In the genomic region with DNA sequence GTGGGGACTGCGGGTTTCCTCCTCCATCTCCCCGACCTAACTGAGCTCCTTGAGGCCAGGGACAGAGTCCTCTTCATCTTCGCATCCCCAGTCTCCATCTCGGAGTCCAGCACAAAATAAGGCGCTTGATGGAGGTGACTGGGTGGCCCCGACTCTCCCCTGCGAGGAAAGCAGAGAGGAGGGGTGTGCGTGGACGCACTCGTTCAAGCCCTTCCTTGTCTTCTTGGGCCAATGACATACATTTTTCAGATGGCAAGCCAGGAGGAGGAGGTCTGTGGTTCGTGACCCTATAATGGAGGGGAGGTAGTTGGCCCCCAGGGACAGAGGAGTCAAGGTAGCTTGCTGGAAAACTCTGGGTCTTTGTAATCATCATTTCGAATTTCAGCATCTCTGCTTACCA, we compare ENCODE assay signal across 2 cellular contexts.
TF ChIP-seq lines count a peak whose summit lies in the region.

No MANE protein-coding gene starts in this region.

TF ChIP-seq in SK-N-SH, 30 proteins besides CTCF, POLR2A, EP300 and RAD21 (continued from another document):
- TF ChIP-seq, protein P1, sequence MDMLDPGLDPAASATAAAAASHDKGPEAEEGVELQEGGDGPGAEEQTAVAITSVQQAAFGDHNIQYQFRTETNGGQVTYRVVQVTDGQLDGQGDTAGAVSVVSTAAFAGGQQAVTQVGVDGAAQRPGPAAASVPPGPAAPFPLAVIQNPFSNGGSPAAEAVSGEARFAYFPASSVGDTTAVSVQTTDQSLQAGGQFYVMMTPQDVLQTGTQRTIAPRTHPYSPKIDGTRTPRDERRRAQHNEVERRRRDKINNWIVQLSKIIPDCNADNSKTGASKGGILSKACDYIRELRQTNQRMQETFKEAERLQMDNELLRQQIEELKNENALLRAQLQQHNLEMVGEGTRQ (IDR thresholded peaks at IDR 0.05; ENCODE audit: borderline replicate concordance, low read depth, low read length) = no peak
- TF ChIP-seq FOSL2 (IDR thresholded peaks at IDR 0.05; ENCODE audit: borderline replicate concordance, low read depth) (no peak), SIN3A (IDR thresholded peaks at IDR 0.05; ENCODE audit: borderline replicate concordance, low read depth, low read length) (no peak), POLR2AphosphoS5 (IDR thresholded peaks at IDR 0.05; ENCODE audit: low read depth, low read length) (no peak), CHD2 (IDR thresholded peaks at IDR 0.05; ENCODE audit: low read length, partially characterized antibody) (no peak)

TF ChIP-seq in SK-N-SH treated with all-trans-retinoic acid at 6 μM for 48 hours, 23 proteins besides CTCF, POLR2A, EP300 and RAD21 (continued from another document):
- TF ChIP-seq, protein P2, sequence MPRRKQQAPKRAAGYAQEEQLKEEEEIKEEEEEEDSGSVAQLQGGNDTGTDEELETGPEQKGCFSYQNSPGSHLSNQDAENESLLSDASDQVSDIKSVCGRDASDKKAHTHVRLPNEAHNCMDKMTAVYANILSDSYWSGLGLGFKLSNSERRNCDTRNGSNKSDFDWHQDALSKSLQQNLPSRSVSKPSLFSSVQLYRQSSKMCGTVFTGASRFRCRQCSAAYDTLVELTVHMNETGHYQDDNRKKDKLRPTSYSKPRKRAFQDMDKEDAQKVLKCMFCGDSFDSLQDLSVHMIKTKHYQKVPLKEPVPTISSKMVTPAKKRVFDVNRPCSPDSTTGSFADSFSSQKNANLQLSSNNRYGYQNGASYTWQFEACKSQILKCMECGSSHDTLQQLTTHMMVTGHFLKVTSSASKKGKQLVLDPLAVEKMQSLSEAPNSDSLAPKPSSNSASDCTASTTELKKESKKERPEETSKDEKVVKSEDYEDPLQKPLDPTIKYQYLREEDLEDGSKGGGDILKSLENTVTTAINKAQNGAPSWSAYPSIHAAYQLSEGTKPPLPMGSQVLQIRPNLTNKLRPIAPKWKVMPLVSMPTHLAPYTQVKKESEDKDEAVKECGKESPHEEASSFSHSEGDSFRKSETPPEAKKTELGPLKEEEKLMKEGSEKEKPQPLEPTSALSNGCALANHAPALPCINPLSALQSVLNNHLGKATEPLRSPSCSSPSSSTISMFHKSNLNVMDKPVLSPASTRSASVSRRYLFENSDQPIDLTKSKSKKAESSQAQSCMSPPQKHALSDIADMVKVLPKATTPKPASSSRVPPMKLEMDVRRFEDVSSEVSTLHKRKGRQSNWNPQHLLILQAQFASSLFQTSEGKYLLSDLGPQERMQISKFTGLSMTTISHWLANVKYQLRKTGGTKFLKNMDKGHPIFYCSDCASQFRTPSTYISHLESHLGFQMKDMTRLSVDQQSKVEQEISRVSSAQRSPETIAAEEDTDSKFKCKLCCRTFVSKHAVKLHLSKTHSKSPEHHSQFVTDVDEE (CRISPR knock-in tag; IDR thresholded peaks at IDR 0.05) = no peak
- TF ChIP-seq, protein P3, sequence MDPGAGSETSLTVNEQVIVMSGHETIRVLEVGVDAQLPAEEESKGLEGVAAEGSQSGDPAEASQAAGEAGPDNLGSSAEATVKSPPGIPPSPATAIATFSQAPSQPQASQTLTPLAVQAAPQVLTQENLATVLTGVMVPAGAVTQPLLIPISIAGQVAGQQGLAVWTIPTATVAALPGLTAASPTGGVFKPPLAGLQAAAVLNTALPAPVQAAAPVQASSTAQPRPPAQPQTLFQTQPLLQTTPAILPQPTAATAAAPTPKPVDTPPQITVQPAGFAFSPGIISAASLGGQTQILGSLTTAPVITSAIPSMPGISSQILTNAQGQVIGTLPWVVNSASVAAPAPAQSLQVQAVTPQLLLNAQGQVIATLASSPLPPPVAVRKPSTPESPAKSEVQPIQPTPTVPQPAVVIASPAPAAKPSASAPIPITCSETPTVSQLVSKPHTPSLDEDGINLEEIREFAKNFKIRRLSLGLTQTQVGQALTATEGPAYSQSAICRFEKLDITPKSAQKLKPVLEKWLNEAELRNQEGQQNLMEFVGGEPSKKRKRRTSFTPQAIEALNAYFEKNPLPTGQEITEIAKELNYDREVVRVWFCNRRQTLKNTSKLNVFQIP (CRISPR knock-in tag; IDR thresholded peaks at IDR 0.05; ENCODE audit: borderline replicate concordance, low read depth) = no peak
- no peak for TF ChIP-seq ZNF70 (CRISPR knock-in tag; IDR thresholded peaks at IDR 0.05)
- TF ChIP-seq, protein P4, sequence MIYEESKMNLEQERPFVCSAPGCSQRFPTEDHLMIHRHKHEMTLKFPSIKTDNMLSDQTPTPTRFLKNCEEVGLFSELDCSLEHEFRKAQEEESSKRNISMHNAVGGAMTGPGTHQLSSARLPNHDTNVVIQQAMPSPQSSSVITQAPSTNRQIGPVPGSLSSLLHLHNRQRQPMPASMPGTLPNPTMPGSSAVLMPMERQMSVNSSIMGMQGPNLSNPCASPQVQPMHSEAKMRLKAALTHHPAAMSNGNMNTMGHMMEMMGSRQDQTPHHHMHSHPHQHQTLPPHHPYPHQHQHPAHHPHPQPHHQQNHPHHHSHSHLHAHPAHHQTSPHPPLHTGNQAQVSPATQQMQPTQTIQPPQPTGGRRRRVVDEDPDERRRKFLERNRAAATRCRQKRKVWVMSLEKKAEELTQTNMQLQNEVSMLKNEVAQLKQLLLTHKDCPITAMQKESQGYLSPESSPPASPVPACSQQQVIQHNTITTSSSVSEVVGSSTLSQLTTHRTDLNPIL (CRISPR knock-in tag; IDR thresholded peaks at IDR 0.05; ENCODE audit: low read depth) = no peak
